1 cellular context compared by ENCODE assay signal in genomic region chr11:119380160-119380815, GRCh38.
TF ChIP-seq lines count a peak whose summit lies in the region.

No MANE protein-coding gene starts in this region.

TF ChIP-seq in HepG2, 621 proteins besides CTCF, POLR2A, EP300 and RAD21 (continued from another document and continues in another):
- TF ChIP-seq TFE3 (CRISPR knock-in tag; IDR thresholded peaks at IDR 0.05) = 0 out of 2 replicates have a peak, but pooled peaks have one; percentile 40
- TF ChIP-seq SALL1 (CRISPR knock-in tag; IDR thresholded peaks at IDR 0.05) = peak; percentile 28; the same call in 1 of the 2 replicates
- TF ChIP-seq ZNF431 (CRISPR knock-in tag; IDR thresholded peaks at IDR 0.05; ENCODE audit: borderline replicate concordance, low read depth) = no peak
- 0 out of 2 replicates have a peak, but pooled peaks have one; percentile 44 for TF ChIP-seq GLI4 (CRISPR knock-in tag; IDR thresholded peaks at IDR 0.05; ENCODE audit: borderline replicate concordance)
- no peak for TF ChIP-seq MIXL1 (CRISPR knock-in tag; IDR thresholded peaks at IDR 0.05)
- no peak for TF ChIP-seq DDIT3 (CRISPR knock-in tag; IDR thresholded peaks at IDR 0.05)
- TF ChIP-seq ZNF746 (CRISPR knock-in tag; IDR thresholded peaks at IDR 0.05) = 0 out of 2 replicates have a peak, but pooled peaks have one; percentile 9
- no peak for TF ChIP-seq ZNF143 (CRISPR knock-in tag; IDR thresholded peaks at IDR 0.05)
- TF ChIP-seq PBX3 (CRISPR knock-in tag; IDR thresholded peaks at IDR 0.05; ENCODE audit: borderline replicate concordance) = no peak
- no peak for TF ChIP-seq PBX2 (CRISPR knock-in tag; IDR thresholded peaks at IDR 0.05)
- TF ChIP-seq ZNF703 (CRISPR knock-in tag; IDR thresholded peaks at IDR 0.05; ENCODE audit: borderline replicate concordance) = no peak
- no peak for TF ChIP-seq MTERF4 (CRISPR knock-in tag; IDR thresholded peaks at IDR 0.05)
- TF ChIP-seq SYNCRIP (IDR thresholded peaks at IDR 0.05; ENCODE audit: insufficient read depth, low read depth, low read length) = no peak
- no peak for TF ChIP-seq SOX6 (IDR thresholded peaks at IDR 0.05)
- no peak for TF ChIP-seq SOX6 (CRISPR knock-in tag; IDR thresholded peaks at IDR 0.05)
- TF ChIP-seq ZNF772 (CRISPR knock-in tag; IDR thresholded peaks at IDR 0.05) = 0 out of 2 replicates have a peak, but pooled peaks have one; percentile 53
- TF ChIP-seq KLF16 (CRISPR knock-in tag; IDR thresholded peaks at IDR 0.05) = no peak
- no peak for TF ChIP-seq ZNF142 (CRISPR knock-in tag; IDR thresholded peaks at IDR 0.05)
- TF ChIP-seq NCOA2 (CRISPR knock-in tag; IDR thresholded peaks at IDR 0.05) = peak; percentile 20; the same call in 1 of the 2 replicates
- no peak for TF ChIP-seq ZBTB44 (CRISPR knock-in tag; IDR thresholded peaks at IDR 0.05)
- 0 out of 2 replicates have a peak, but pooled peaks have one; percentile 10 for TF ChIP-seq ELF3 (CRISPR knock-in tag; IDR thresholded peaks at IDR 0.05)
- TF ChIP-seq HNRNPH1 (optimal IDR thresholded peaks at IDR 0.05; ENCODE audit: low read depth, low read length) = no peak
- TF ChIP-seq ZNF12 (CRISPR knock-in tag; IDR thresholded peaks at IDR 0.05) = no peak
- TF ChIP-seq KDM2A (CRISPR knock-in tag; IDR thresholded peaks at IDR 0.05; ENCODE audit: borderline replicate concordance, low read depth) = peak; percentile 26; the same call in 1 of the 2 replicates
- peak; percentile 74; the same call in 1 of the 2 replicates for TF ChIP-seq ZNF44 (CRISPR knock-in tag; IDR thresholded peaks at IDR 0.05)
- no peak for TF ChIP-seq ZNF570 (CRISPR knock-in tag; IDR thresholded peaks at IDR 0.05; ENCODE audit: borderline replicate concordance)
- 0 out of 2 replicates have a peak, but pooled peaks have one; percentile 25 for TF ChIP-seq ZGPAT (CRISPR knock-in tag; IDR thresholded peaks at IDR 0.05)
- no peak for TF ChIP-seq NONO (IDR thresholded peaks at IDR 0.05)
- TF ChIP-seq NONO (CRISPR knock-in tag; conservative IDR thresholded peaks at IDR 0.05) = no peak
- no peak for TF ChIP-seq ZBED4 (CRISPR knock-in tag; IDR thresholded peaks at IDR 0.05; ENCODE audit: borderline replicate concordance)
- 0 out of 2 replicates have a peak, but pooled peaks have one; percentile 8 for TF ChIP-seq IRF2 (CRISPR knock-in tag; IDR thresholded peaks at IDR 0.05)
- TF ChIP-seq SAP130 (CRISPR knock-in tag; IDR thresholded peaks at IDR 0.05; ENCODE audit: low read depth) = peak; percentile 52; the same call in 1 of the 2 replicates
- TF ChIP-seq ZNF547 (CRISPR knock-in tag; IDR thresholded peaks at IDR 0.05) = peak; percentile 69; the same call in 1 of the 2 replicates
- TF ChIP-seq EED (CRISPR knock-in tag; IDR thresholded peaks at IDR 0.05) = no peak
